1 cellular context compared by ENCODE assay signal in genomic region chr4:99755223-99755944, GRCh38.
TF ChIP-seq lines count a peak whose summit lies in the region.

No MANE protein-coding gene starts in this region.

TF ChIP-seq in SK-N-SH, 30 proteins besides CTCF, POLR2A, EP300 and RAD21 (continued from another document):
- no peak for TF ChIP-seq ZBTB33 (IDR thresholded peaks at IDR 0.05; ENCODE audit: borderline replicate concordance, low read depth)
- peak; percentile 48 for TF ChIP-seq JUND (IDR thresholded peaks at IDR 0.05)
